Comparison of ENCODE assay signal across 9 cellular contexts in the genomic region with DNA sequence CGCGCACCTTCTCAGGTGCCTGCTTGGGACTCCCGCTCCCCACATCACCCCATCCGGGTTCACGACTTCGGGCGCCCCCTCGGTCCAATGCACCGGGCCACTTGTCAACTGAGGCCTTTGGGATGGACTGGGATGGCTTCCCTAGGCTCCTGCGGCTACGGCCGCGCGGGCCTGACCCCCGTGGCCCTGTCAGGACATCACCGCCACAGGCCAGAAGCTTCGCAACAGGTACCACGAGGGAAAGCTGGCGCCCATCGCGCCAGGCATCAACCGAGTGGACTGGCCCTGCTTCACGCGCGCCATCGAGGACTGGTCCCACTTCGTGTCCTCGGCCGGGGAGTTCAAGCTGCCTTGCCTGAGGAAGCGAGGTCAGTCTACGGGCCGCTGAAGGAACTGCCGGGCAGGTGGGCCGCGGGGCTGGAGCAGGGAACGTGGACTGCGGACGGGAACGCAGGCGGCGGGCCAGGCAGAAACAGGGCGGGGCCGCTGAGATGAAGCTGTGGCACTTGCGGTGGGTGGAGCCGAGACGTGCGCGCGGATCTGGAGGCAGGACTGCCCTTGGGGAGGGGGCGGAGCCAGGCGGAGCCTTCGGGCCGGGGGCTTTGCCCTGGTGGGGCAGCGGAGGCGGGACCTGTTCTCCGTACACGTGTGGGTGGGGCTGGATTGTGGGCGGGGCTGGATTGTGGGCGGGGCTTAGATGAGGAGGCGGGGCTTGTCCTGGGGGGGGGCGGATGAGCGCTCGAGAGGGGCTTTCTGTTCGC. TPM values are rescaled to one million over a fixed set of nuclear protein-coding genes. Genes with fewer than 3 reads are reported as not detected.
DNase-seq lines count a peak whose midpoint lies in the region; ATAC-seq, FAIRE-seq and TF ChIP-seq lines count a peak whose summit lies in the region.
"Had no signal": no experiment of that assay in that cellular context is flagged by ENCODE, and none has a peak within 500 bp of the region (broad histone marks: within the 10 kb centered on the region; RNA-seq: fewer than 3 reads in every experiment).

No MANE protein-coding gene starts in this region.

- H3K27ac Mint-ChIP-seq in activated naive CD4-positive, alpha-beta T cell treated with anti-CD3 and anti-CD28 coated beads for 36 hours, result no peak overlapping the region

- no peaks in the 10 kb centered on the region for H3K36me3 Mint-ChIP-seq in activated naive CD4-positive, alpha-beta T cell treated with anti-CD3 and anti-CD28 coated beads for 36 hours (ENCODE audit: low read depth)

- H3K27me3 ChIP-seq in pancreas, result no peaks in the 10 kb centered on the region
- H3K27me3 ChIP-seq in tibial artery, result peaks cover 0 to 27% of the 10 kb centered on the region in 2 donors

- CTCF ChIA-PET in HEK293 (lab: Yijun Ruan, JAX), result interaction anchor here (0.6 kb wide), 2 partner anchors 152 to 399 kb away, joined by 4 to 5 read pairs; no protein-coding TSS in a partner anchor
- CTCF ChIA-PET in activated naive CD4-positive, alpha-beta T cell treated with anti-CD3 and anti-CD28 coated beads for 36 hours (lab: Charles Lee), result interaction anchor here (1.6 kb wide), 1 partner anchor 15 kb away, joined by 4 read pairs; a partner anchor contains a TSS

- ATAC-seq in Right ventricle myocardium inferior (peak; percentile 87), pancreas (peak; percentile 91 to 96 (median 94))

- POLR2A ChIA-PET in HEK293 (lab: Yijun Ruan, JAX), result interaction anchor here (0.6 to 1.2 kb wide), 2 partner anchors 9 to 341 kb away, joined by 4 read pairs; no protein-coding TSS in a partner anchor

- in situ Hi-C loops in Caki2 (cut with HindIII; ENCODE audit: low pct_unique_long_range_greater_than_20kb, low sequenced_read_pairs), result no loop called here

- H3K9me3 Mint-ChIP-seq in activated naive CD4-positive, alpha-beta T cell treated with anti-CD3 and anti-CD28 coated beads for 36 hours, result no peaks in the 10 kb centered on the region

- H3K4me3 Mint-ChIP-seq in activated naive CD4-positive, alpha-beta T cell treated with anti-CD3 and anti-CD28 coated beads for 36 hours, result peak overlapping the region; percentile 83

- H3K27me3 Mint-ChIP-seq in activated naive CD4-positive, alpha-beta T cell treated with anti-CD3 and anti-CD28 coated beads for 36 hours (ENCODE audit: low read depth), result no peaks in the 10 kb centered on the region

- no peak for TF ChIP-seq CTCF in HEK293 (tag by site-specific recombination; IDR thresholded peaks at IDR 0.05)
- TF ChIP-seq CTCF in pancreas (IDR thresholded peaks at IDR 0.05), result no peak
- TF ChIP-seq CTCF in tibial artery (IDR thresholded peaks at IDR 0.05), result no peak

- peaks cover 9% of the 10 kb centered on the region for H3K4me1 Mint-ChIP-seq in activated naive CD4-positive, alpha-beta T cell treated with anti-CD3 and anti-CD28 coated beads for 36 hours (ENCODE audit: low read depth)

- H3K4me1 ChIP-seq in HEK293 (ENCODE audit: control insufficient read depth, insufficient read depth, low read length), result no peaks in the 10 kb centered on the region; the same call in 1 of the 2 replicates
- H3K4me1 ChIP-seq in pancreas, result peaks cover 0 to 2% (median 0%) of the 10 kb centered on the region in 3 donors
- peaks cover 0 to 23% (median 14%) of the 10 kb centered on the region in 4 donors for H3K4me1 ChIP-seq in tibial artery

- intact Hi-C loops in activated naive CD4-positive, alpha-beta T cell treated with anti-CD3 and anti-CD28 coated beads for 36 hours (cut with micrococcal nuclease), result loop anchor here (1.0 kb wide), 2 partner anchors 17 to 249 kb away; a partner anchor contains a TSS
- intact Hi-C loops in Right ventricle myocardium inferior (cut with DNase I), result loop anchor here (5.0 kb wide), 1 partner anchor 47 kb away; no protein-coding TSS in a partner anchor
- intact Hi-C loops in pancreas (cut with DNase I), result no loop called here
- intact Hi-C loops in tibial artery (cut with DNase I; ENCODE audit: low total_unique reads), result no loop called here

- H3K4me3 ChIP-seq in HEK293 (ENCODE audit: low read depth, low read length), result peak overlapping the region; percentile 32
- H3K4me3 ChIP-seq in pancreas, result peak overlapping the region; percentile 12 to 55 (median 37)
- H3K4me3 ChIP-seq in tibial artery, result peak overlapping the region; percentile 36 to 54

- H3K36me3 ChIP-seq in HEK293 (ENCODE audit: control insufficient read depth in 2 of 2, insufficient read depth in 1 of 2, low read length in 2 of 2), result no peaks in the 10 kb centered on the region
- no peaks in the 10 kb centered on the region for H3K36me3 ChIP-seq in pancreas
- H3K36me3 ChIP-seq in tibial artery, result no peaks in the 10 kb centered on the region

- no peak for FAIRE-seq in pancreas (lab: Jason Lieb, UNC)

- no peaks in the 10 kb centered on the region for H3K9me3 ChIP-seq in HEK293 (ENCODE audit: control insufficient read depth, insufficient read depth, low read depth, low read length)
- H3K9me3 ChIP-seq in pancreas, result no peaks in the 10 kb centered on the region
- H3K9me3 ChIP-seq in tibial artery, result no peaks in the 10 kb centered on the region

- WGBS in pancreas, 2 donors, result 15 to 16% methylated on average over 52 to 64 of the region's 64 CpGs

- no peak overlapping the region for H3K27ac ChIP-seq in HEK293 (ENCODE audit: extremely low read depth, low read depth, low read length)
- no peak overlapping the region for H3K27ac ChIP-seq in pancreas
- H3K27ac ChIP-seq in tibial artery, result no peak overlapping the region
- H3K27ac ChIP-seq: KMS-11 had no signal

- DNase-seq in Caki2 (ENCODE audit: low read depth) (peak; percentile 58), RPMI7951 (ENCODE audit: low read depth) (peak; percentile 64), Right ventricle myocardium inferior (ENCODE audit: missing footprints) (peak; percentile 94), pancreas (peak; percentile 85 to 94 (median 92)), tibial artery (peak; percentile 74 to 79), H4 (ENCODE audit: low spot score) (no peak)
- DNase-seq in activated naive CD4-positive, alpha-beta T cell treated with anti-CD3 and anti-CD28 coated beads for 36 hours, result peak; percentile 95

TF ChIP-seq in HEK293, 187 proteins besides CTCF, POLR2A, EP300 and RAD21 (continues in another document):
- TF ChIP-seq ZBTB20 (tag by site-specific recombination; IDR thresholded peaks at IDR 0.05) (no peak; the same call in 1 of the 2 replicates), ZFHX2 (tag by site-specific recombination; conservative IDR thresholded peaks at IDR 0.05) (peak; percentile 62)

RNA-seq across cellular contexts. Expression of a gene that starts 13.7 kb away (rescaled TPM):
- 0.20 TPM in 1 of 2 replicates, not detected in the other for total RNA-seq in Caki2 (2014; rRNA removed; shearing (Covaris generic); ENCODE audit: low replicate concordance)
- not detected in 2 replicates for total RNA-seq in RPMI7951 (2014; rRNA removed; shearing (Covaris generic))
- not detected for total RNA-seq in activated naive CD4-positive, alpha-beta T cell treated with anti-CD3 and anti-CD28 coated beads for 36 hours
- total RNA-seq in Right ventricle myocardium inferior, result not detected
- under 1 TPM in 3 of 6 donors, not detected in 3; 0.03 to 0.43 (median 0.16) TPM for total RNA-seq in pancreas
- polyA plus RNA-seq in pancreas, result under 1 TPM; 0.04 to 0.05 TPM
- 0.06 TPM in 1 of 2 replicates, not detected in the other for total RNA-seq in H4 (2014; rRNA removed; shearing (Covaris generic))

RNA-seq across cellular contexts. Expression of a gene that starts 15.8 kb away (rescaled TPM):
- total RNA-seq in Caki2 (2014; rRNA removed; shearing (Covaris generic); ENCODE audit: low replicate concordance), result 1.7 and 6.3 TPM in 2 replicates
- total RNA-seq in RPMI7951 (2014; rRNA removed; shearing (Covaris generic)), result 1.1 and 1.3 TPM in 2 replicates
- 1 to 10 TPM; 4.2 to 5.4 TPM for total RNA-seq in activated naive CD4-positive, alpha-beta T cell treated with anti-CD3 and anti-CD28 coated beads for 36 hours
- total RNA-seq in Right ventricle myocardium inferior (7.0 TPM), pancreas (1 to 10 TPM; 3.5 to 7.0 (median 4.9) TPM)
- polyA plus RNA-seq in pancreas, result 1 to 10 TPM; 3.9 to 4.0 TPM
- total RNA-seq in H4 (2014; rRNA removed; shearing (Covaris generic)), result 1.1 and 1.5 TPM in 2 replicates

RNA-seq across cellular contexts. Expression of a gene that starts 16.6 kb away (rescaled TPM):
- total RNA-seq in Caki2 (2014; rRNA removed; shearing (Covaris generic); ENCODE audit: low replicate concordance), result 11.9 and 21.3 TPM in 2 replicates
- total RNA-seq in RPMI7951 (2014; rRNA removed; shearing (Covaris generic)), result 28.6 and 31.0 TPM in 2 replicates
- 10 to 100 TPM; 30.6 to 32.3 TPM for total RNA-seq in activated naive CD4-positive, alpha-beta T cell treated with anti-CD3 and anti-CD28 coated beads for 36 hours
- total RNA-seq in Right ventricle myocardium inferior (36.2 TPM), pancreas (10 to 100 TPM; 13.5 to 23.6 (median 17.7) TPM)
- polyA plus RNA-seq in pancreas, result 10 to 100 TPM; 16.5 to 19.3 TPM
- 28.6 and 30.5 TPM in 2 replicates for total RNA-seq in H4 (2014; rRNA removed; shearing (Covaris generic))

RNA-seq across cellular contexts. Expression of a gene that starts 40.9 kb away (rescaled TPM):
- total RNA-seq in Caki2 (2014; rRNA removed; shearing (Covaris generic); ENCODE audit: low replicate concordance), result 11.7 and 12.3 TPM in 2 replicates
- total RNA-seq in RPMI7951 (2014; rRNA removed; shearing (Covaris generic)), result 2.6 and 7.7 TPM in 2 replicates
- total RNA-seq in activated naive CD4-positive, alpha-beta T cell treated with anti-CD3 and anti-CD28 coated beads for 36 hours, result under 1 TPM; 0.12 to 0.24 TPM
- 70.3 TPM for total RNA-seq in Right ventricle myocardium inferior
- 10 to 100 TPM; 11.2 to 30.2 (median 17.7) TPM for total RNA-seq in pancreas
- 10 to 100 TPM; 22.3 to 24.0 TPM for polyA plus RNA-seq in pancreas
- 1.6 and 2.0 TPM in 2 replicates for total RNA-seq in H4 (2014; rRNA removed; shearing (Covaris generic))

Comparison
In these comparisons a context has a peak if more than half of its experiments do, and no peak if none do; other contexts are left out.
1. intact Hi-C loops: an anchor here in activated naive CD4-positive, alpha-beta T cell treated with anti-CD3 and anti-CD28 coated beads for 36 hours (1.0 kb wide) and Right ventricle myocardium inferior (5.0 kb wide); none called in pancreas and tibial artery.